Comparison of ENCODE assay signal across 16 cellular contexts in the genomic region with DNA sequence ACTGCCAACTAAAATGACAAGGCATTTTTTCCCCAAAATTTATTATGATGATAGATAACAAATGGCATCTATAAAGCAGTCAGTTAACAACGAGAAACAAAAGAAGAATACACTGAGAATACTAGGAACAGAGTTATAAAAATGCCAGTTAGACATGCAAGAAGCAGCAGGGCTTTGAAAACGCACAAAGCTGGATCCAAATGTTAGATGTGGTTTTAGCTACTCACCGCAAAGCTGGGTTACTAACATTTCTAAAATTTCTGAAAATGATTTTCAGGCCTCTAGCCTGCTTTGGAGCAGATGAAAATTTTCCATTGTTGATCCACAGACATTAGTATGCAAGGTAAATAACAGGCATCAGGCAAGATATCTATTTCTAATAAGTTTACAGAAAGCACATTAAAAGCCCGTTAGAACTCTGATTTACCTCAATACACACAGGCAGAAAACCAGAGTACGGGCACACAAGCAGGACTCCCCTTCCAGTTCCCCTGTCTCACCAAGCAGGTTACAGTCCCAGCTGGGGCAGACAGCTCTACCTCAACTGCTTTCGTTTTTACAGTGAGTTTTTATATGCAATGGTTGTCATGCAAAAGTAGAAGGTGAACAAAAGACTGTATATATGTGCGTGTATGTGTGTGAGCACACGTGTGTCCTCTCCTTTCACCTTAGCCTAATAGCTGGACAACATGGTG. TPM values are rescaled to one million over a fixed set of nuclear protein-coding genes. Genes with fewer than 3 reads are reported as not detected.
DNase-seq lines count a peak whose midpoint lies in the region; ATAC-seq and TF ChIP-seq lines count a peak whose summit lies in the region.
"Had no signal": no experiment of that assay in that cellular context is flagged by ENCODE, and none has a peak within 500 bp of the region (broad histone marks: within the 10 kb centered on the region; RNA-seq: fewer than 3 reads in every experiment).

No MANE protein-coding gene starts in this region.

- POLR2A ChIA-PET in activated CD4-positive, alpha-beta T cell treated with anti-CD3 and anti-CD28 coated beads for 36 hours (lab: Charles Lee), result no interaction called here

- ATAC-seq in activated CD4-positive, alpha-beta T cell treated with anti-CD3 and anti-CD28 coated beads for 36 hours, result peak; percentile 36
- ATAC-seq: heart right ventricle, psoas muscle had no signal

- H3K36me3 ChIP-seq in esophagus squamous epithelium (no peaks in the 10 kb centered on the region), testis (ENCODE audit: low read depth, missing control alignments) (no peaks in the 10 kb centered on the region)
- H3K36me3 ChIP-seq: heart right ventricle, upper lobe of left lung had no signal

- WGBS in esophagus squamous epithelium, 2 donors, result 45 to 49% methylated on average over 8 of the region's 8 CpGs
- 89 to 91% methylated on average over 8 of the region's 8 CpGs for WGBS in testis, 2 donors

- peak; percentile 30 for DNase-seq in activated CD4-positive, alpha-beta T cell treated with anti-CD3 and anti-CD28 coated beads for 36 hours
- DNase-seq in activated CD4-positive, alpha-beta T cell treated with anti-CD3 and anti-CD28 coated beads, Interleukin-2, amount 50 U/mL, for 1 hour, result no peak
- DNase-seq in RPMI7951 (ENCODE audit: low read depth) (peak; percentile 89), esophagus squamous epithelium (lab: John Stamatoyannopoulos, UW) (no peak), testis (no peak), SHP77 (lab: John Stamatoyannopoulos, UW) (no peak), NCI-H82 (lab: John Stamatoyannopoulos, UW) (no peak)
- DNase-seq: activated effector memory CD4-positive, alpha-beta T cell treated with Interleukin-2 at 50 U/mL for 16 hours; caudate nucleus; heart right ventricle; NCI-H1048; psoas muscle; SIG-M5; upper lobe of left lung had no signal

- H3K4me1 ChIP-seq in esophagus squamous epithelium (peaks cover 4 to 47% (median 12%) of the 10 kb centered on the region in 3 donors), testis (no peaks in the 10 kb centered on the region)
- H3K4me1 ChIP-seq: psoas muscle, upper lobe of left lung had no signal

- CTCF ChIA-PET in activated CD4-positive, alpha-beta T cell treated with anti-CD3 and anti-CD28 coated beads for 36 hours (lab: Charles Lee), result no interaction called here

- no peak overlapping the region for H3K27ac Mint-ChIP-seq in activated CD4-positive, alpha-beta T cell treated with anti-CD3 and anti-CD28 coated beads for 36 hours

- TF ChIP-seq CTCF in esophagus squamous epithelium (IDR thresholded peaks at IDR 0.05), result no peak
- no peak for TF ChIP-seq CTCF in testis (IDR thresholded peaks at IDR 0.05)

- H3K27ac ChIP-seq in esophagus squamous epithelium, result peak overlapping the region in 3 of 4 donors; percentile 3 to 30 (median 29)
- peak overlapping the region in 16 of 21 experiments; percentile 11 to 81 (median 46) for H3K27ac ChIP-seq in skin epidermis
- H3K27ac ChIP-seq in testis, result no peak overlapping the region
- H3K27ac ChIP-seq: 22Rv1, heart right ventricle, psoas muscle, upper lobe of left lung had no signal

- H3K27me3 Mint-ChIP-seq in activated CD4-positive, alpha-beta T cell treated with anti-CD3 and anti-CD28 coated beads for 36 hours, result peaks cover 4% of the 10 kb centered on the region

- H3K9me3 Mint-ChIP-seq in activated CD4-positive, alpha-beta T cell treated with anti-CD3 and anti-CD28 coated beads for 36 hours (ENCODE audit: low read depth), result no peaks in the 10 kb centered on the region

- no peaks in the 10 kb centered on the region for H3K36me3 Mint-ChIP-seq in activated CD4-positive, alpha-beta T cell treated with anti-CD3 and anti-CD28 coated beads for 36 hours (ENCODE audit: low read depth)

- no peak overlapping the region for H3K4me3 ChIP-seq in esophagus squamous epithelium
- H3K4me3 ChIP-seq in skin epidermis, result no peak overlapping the region
- no peak overlapping the region for H3K4me3 ChIP-seq in testis
- H3K4me3 ChIP-seq: heart right ventricle, psoas muscle, upper lobe of left lung had no signal

- H3K4me1 Mint-ChIP-seq in activated CD4-positive, alpha-beta T cell treated with anti-CD3 and anti-CD28 coated beads for 36 hours, result peaks cover 11% of the 10 kb centered on the region

- H3K9me3 ChIP-seq in esophagus squamous epithelium (no peaks in the 10 kb centered on the region), testis (no peaks in the 10 kb centered on the region)
- H3K9me3 ChIP-seq: heart right ventricle, psoas muscle, upper lobe of left lung had no signal

- H3K4me3 Mint-ChIP-seq in activated CD4-positive, alpha-beta T cell treated with anti-CD3 and anti-CD28 coated beads for 36 hours, result no peak overlapping the region

- intact Hi-C loops in activated CD4-positive, alpha-beta T cell treated with anti-CD3 and anti-CD28 coated beads for 36 hours (cut with DNase I, micrococcal nuclease), result no loop called here
- intact Hi-C loops in esophagus squamous epithelium (cut with DNase I), result no loop called here
- intact Hi-C loops in testis (cut with DNase I; ENCODE audit: low total_unique reads), result no loop called here

- no peaks in the 10 kb centered on the region for H3K27me3 ChIP-seq in esophagus squamous epithelium
- H3K27me3 ChIP-seq in testis, result no peaks in the 10 kb centered on the region
- H3K27me3 ChIP-seq: heart right ventricle, upper lobe of left lung had no signal

- TF ChIP-seq POLR2A in esophagus squamous epithelium (IDR thresholded peaks at IDR 0.05) (no peak), testis (IDR thresholded peaks at IDR 0.05) (no peak)

RNA-seq across cellular contexts. Expression of a gene that starts 37.9 kb away (rescaled TPM):
- total RNA-seq in activated CD4-positive, alpha-beta T cell treated with anti-CD3 and anti-CD28 coated beads for 36 hours, result under 1 TPM; 0.18 to 0.30 TPM
- 7.7 and 10.0 TPM in 2 replicates for total RNA-seq in RPMI7951 (2014; rRNA removed; shearing (Covaris generic))
- total RNA-seq in esophagus squamous epithelium, result 1 to 10 TPM; 3.0 to 9.0 (median 4.2) TPM
- 1 to 10 TPM; 3.8 to 5.0 TPM for total RNA-seq in testis
- polyA plus RNA-seq in testis (ENCODE audit: insufficient read depth, low read depth, low replicate concordance), result 7.3 TPM

Comparison
In these comparisons a context has a peak if more than half of its experiments do, and no peak if none do; other contexts are left out.
1. DNase-seq: peak in activated CD4-positive, alpha-beta T cell treated with anti-CD3 and anti-CD28 coated beads for 36 hours (single experiment) and RPMI7951 (single experiment); none in activated CD4-positive, alpha-beta T cell treated with anti-CD3 and anti-CD28 coated beads, Interleukin-2, amount 50 U/mL, for 1 hour (single experiment), esophagus squamous epithelium (single experiment), testis (single experiment), SHP77 (0 of 2) and NCI-H82 (single experiment).
2. H3K27ac ChIP-seq: peak in esophagus squamous epithelium (3 of 4) and skin epidermis (16 of 21); none in testis (0 of 2).